ENCODE assay signal across 19 cellular contexts in the genomic region with DNA sequence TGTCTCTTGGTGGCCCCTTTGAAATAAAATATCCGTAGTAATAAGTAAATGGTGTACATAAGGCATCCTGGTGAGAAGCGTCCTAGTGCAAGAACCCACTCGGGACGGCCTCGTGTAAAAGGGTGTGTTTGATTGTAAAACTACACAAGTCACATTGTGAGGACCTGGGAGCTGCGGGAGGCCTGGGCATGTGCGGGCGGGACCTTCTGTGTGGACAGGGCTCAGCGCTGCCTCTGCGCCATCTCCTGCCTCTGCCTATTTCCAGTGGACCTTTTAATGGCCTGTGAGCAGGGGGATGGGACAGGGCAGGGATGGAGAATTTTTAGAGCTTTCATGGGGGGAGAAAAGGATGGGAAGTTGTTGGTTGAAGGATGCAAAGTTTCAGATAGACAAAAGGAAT. TPM values are rescaled to one million over a fixed set of nuclear protein-coding genes. Genes with fewer than 3 reads are reported as not detected.
DNase-seq lines count a peak whose midpoint lies in the region; ATAC-seq, FAIRE-seq and TF ChIP-seq lines count a peak whose summit lies in the region.
"Had no signal": no experiment of that assay in that cellular context is flagged by ENCODE, and none has a peak within 500 bp of the region (broad histone marks: within the 10 kb centered on the region; RNA-seq: fewer than 3 reads in every experiment).

No MANE protein-coding gene starts in this region.

- no peak for FAIRE-seq in K562 (lab: Jason Lieb, UNC)
- FAIRE-seq: G401.6, GM12892, H54 had no signal

- intact Hi-C loops in K562 (cut with micrococcal nuclease) (no loop called here), posterior vena cava (cut with DNase I) (no loop called here)

- no peaks in the 10 kb centered on the region for H3K79me2 ChIP-seq in GM23338 (replicated peaks; ENCODE audit: insufficient read depth)
- H3K79me2 ChIP-seq in H9 (ENCODE audit: insufficient read depth, low read length): no peaks in the 10 kb centered on the region
- H3K79me2 ChIP-seq in K562 (ENCODE audit: control insufficient read depth, insufficient read depth, low read length): no peaks in the 10 kb centered on the region
- H3K79me2 ChIP-seq in GM23248 (ENCODE audit: insufficient read depth): no peaks in the 10 kb centered on the region

- H2BK15ac ChIP-seq in H9 (ENCODE audit: low read depth, low read length): no peak overlapping the region

- H4K8ac ChIP-seq in H9 (replicated peaks; ENCODE audit: insufficient read length, low read depth, low read length): no peak overlapping the region

- H2BK20ac ChIP-seq in H9 (ENCODE audit: low read depth, low read length, poor library complexity, severe bottlenecking): no peak overlapping the region

- H3K14ac ChIP-seq in H9 (ENCODE audit: insufficient read depth, low read length): no peak overlapping the region

- no peak for TF ChIP-seq EP300 in K562 (IDR thresholded peaks at IDR 0.05; ENCODE audit: low read length)

- CTCF ChIA-PET in K562 (lab: Yijun Ruan, JAX; ENCODE audit: low intra/inter-chr PET ratio): no interaction called here

- H3K36me3 ChIP-seq in GM23338 (ENCODE audit: insufficient read depth) (peaks cover 20% of the 10 kb centered on the region), K562 (ENCODE audit: control insufficient read depth, insufficient read depth, low read length) (peaks cover 34% of the 10 kb centered on the region), GM23248 (ENCODE audit: low read depth) (no peaks in the 10 kb centered on the region)

- no peaks in the 10 kb centered on the region for H3K9me3 ChIP-seq in H9 (ENCODE audit: control insufficient read depth, low read depth, low read length)
- no peaks in the 10 kb centered on the region for H3K9me3 ChIP-seq in K562 (replicated peaks; ENCODE audit: control insufficient read depth, insufficient read depth, low read depth, low read length)
- H3K9me3 ChIP-seq in GM23248 (ENCODE audit: low read depth): no peaks in the 10 kb centered on the region

- H3K36me3 Mint-ChIP-seq in GM23338 (ENCODE audit: low read depth) (peaks cover 33% of the 10 kb centered on the region), H9 (ENCODE audit: insufficient read depth in 1 of 3, low read depth in 3 of 3) (peaks cover 15 to 34% (median 29%) of the 10 kb centered on the region in 3 experiments; a peak in 6 of 7 replicates), nephron progenitor cell (ENCODE audit: low read depth) (peaks cover 35% of the 10 kb centered on the region)

- H3F3A ChIP-seq in GM23338 (replicated peaks; ENCODE audit: low read depth): peaks cover 7% of the 10 kb centered on the region; the same call in 1 of the 2 replicates
- H3F3A ChIP-seq in GM23248 (ENCODE audit: insufficient read depth): no peaks in the 10 kb centered on the region

- no peak overlapping the region for H4K91ac ChIP-seq in H9 (ENCODE audit: insufficient read length, low read depth, low read length)

- H3K4me1 Mint-ChIP-seq in GM23338: peaks cover 22% of the 10 kb centered on the region
- H3K4me1 Mint-ChIP-seq in H9: peaks cover 23 to 24% of the 10 kb centered on the region in 2 experiments
- peaks cover 27% of the 10 kb centered on the region for H3K4me1 Mint-ChIP-seq in nephron progenitor cell
- H3K4me1 Mint-ChIP-seq: CD4-positive, alpha-beta memory T cell had no signal

- H3K4me2 ChIP-seq in GM23338 (no peak overlapping the region), H9 (ENCODE audit: insufficient read depth, insufficient read length, low read length) (no peak overlapping the region), K562 (ENCODE audit: insufficient read depth, low read length) (no peak overlapping the region), GM23248 (ENCODE audit: unreplicated experiment) (no peak overlapping the region)

- ATAC-seq in GM23338 (no peak), K562 (peak; percentile 31; the same call in 2 of the 3 replicates)

- H3K27me3 ChIP-seq in GM23338 (ENCODE audit: insufficient read depth) (no peaks in the 10 kb centered on the region), H9 (ENCODE audit: insufficient read depth, low read length) (no peaks in the 10 kb centered on the region), K562 (ENCODE audit: control insufficient read depth in 2 of 2, insufficient read depth in 2 of 2, low read length in 2 of 2) (no peaks in the 10 kb centered on the region; a peak in 1 of 5 replicates), GM23248 (replicated peaks; ENCODE audit: insufficient read depth) (no peaks in the 10 kb centered on the region)

- H3K9me1 ChIP-seq in K562 (ENCODE audit: control insufficient read depth, insufficient read depth, low read length): peaks cover 3% of the 10 kb centered on the region

- no peak overlapping the region for H2AFZ ChIP-seq in GM23338
- H2AFZ ChIP-seq in H9 (ENCODE audit: low read length): no peak overlapping the region
- H2AFZ ChIP-seq in K562 (ENCODE audit: low read depth, low read length): no peak overlapping the region
- H2AFZ ChIP-seq in GM23248: no peak overlapping the region

- H2BK12ac ChIP-seq in H9 (ENCODE audit: insufficient read length, low read depth, low read length): no peak overlapping the region

- H3K9ac ChIP-seq in H9 (ENCODE audit: extremely low read depth, insufficient read length, low read length) (no peak overlapping the region), K562 (ENCODE audit: insufficient read depth in 1 of 2, low read depth in 2 of 2, low read length in 2 of 2) (no peak overlapping the region), GM23248 (no peak overlapping the region)

- H3K27me3 Mint-ChIP-seq in GM23338 (ENCODE audit: insufficient read depth, low read depth, poor library complexity) (peaks cover 5% of the 10 kb centered on the region), H9 (ENCODE audit: low read depth) (no peaks in the 10 kb centered on the region), nephron progenitor cell (ENCODE audit: low read depth, poor library complexity) (no peaks in the 10 kb centered on the region)
- H3K27me3 Mint-ChIP-seq: CD4-positive, alpha-beta memory T cell had no signal

- TF ChIP-seq POLR2A in K562 (conservative IDR thresholded peaks at IDR 0.05): 0 out of 2 replicates have a peak, but pooled peaks have one; percentile 30

- 0 out of 2 replicates have a peak overlapping the region, but pooled peaks have one; percentile 20 for H3K27ac ChIP-seq in GM23338 (ENCODE audit: low read depth)
- no peak overlapping the region for H3K27ac ChIP-seq in H9 (ENCODE audit: insufficient read length, low read depth, low read length)
- no peak overlapping the region for H3K27ac ChIP-seq in K562 (ENCODE audit: extremely low read depth, low read depth, low read length)
- no peak overlapping the region for H3K27ac ChIP-seq in GM23248

- DNase-seq in GM23338 (ENCODE audit: low spot score) (no peak), H9 (no peak), K562 (ENCODE audit: extremely low read depth in 1 of 4, low spot score in 3 of 4) (no peak), nephron progenitor cell (no peak), cortex of kidney (lab: John Stamatoyannopoulos, UW) (no peak), NCI-H1417 treated with DMSO at 0.1 percent for 48 hours (lab: John Stamatoyannopoulos, UW) (no peak), GM23248 (no peak), posterior vena cava (ENCODE audit: low spot score) (no peak)
- DNase-seq: C1 segment of cervical spinal cord; Calu3; CD4-positive, alpha-beta memory T cell; COR-L47; DND-41; HCEC 1CT had no signal

- no peak overlapping the region for H3K23ac ChIP-seq in H9 (ENCODE audit: insufficient read length, low read depth, low read length)

- H3K4me3 ChIP-seq in GM23338 (no peak overlapping the region), K562 (no peak overlapping the region), GM23248 (no peak overlapping the region)

- H3K56ac ChIP-seq in H9 (ENCODE audit: insufficient read length, low read depth, low read length): no peak overlapping the region

- no peak overlapping the region for H3K4me3 Mint-ChIP-seq in GM23338
- no peak overlapping the region for H3K4me3 Mint-ChIP-seq in H9
- H3K4me3 Mint-ChIP-seq in nephron progenitor cell: no peak overlapping the region
- H3K4me3 Mint-ChIP-seq: CD4-positive, alpha-beta memory T cell had no signal

- BruUV-seq in K562 (replicated peaks; lab: Mats Ljungman, UMichigan): no TSS peak

- 0 out of 2 replicates have a peak overlapping the region, but pooled peaks have one; percentile 66 for H3K27ac Mint-ChIP-seq in GM23338
- H3K27ac Mint-ChIP-seq in H9: peak overlapping the region in 2 of 3 experiments; percentile 25 to 29; a peak in 2 of 7 replicates
- H3K27ac Mint-ChIP-seq in nephron progenitor cell: peak overlapping the region; percentile 72
- H3K27ac Mint-ChIP-seq: CD4-positive, alpha-beta memory T cell had no signal

- no peak overlapping the region for H2BK120ac ChIP-seq in H9 (ENCODE audit: low read depth, low read length, poor library complexity, severe bottlenecking)

- POLR2A ChIA-PET in K562 (lab: Yijun Ruan, JAX): no interaction called here

- no peak overlapping the region for H4K5ac ChIP-seq in H9 (ENCODE audit: insufficient read length, low read depth, low read length)

- no peak overlapping the region for H3K4ac ChIP-seq in H9 (ENCODE audit: low read depth, low read length)

- TF ChIP-seq RAD21 in K562 (CRISPR knock-in tag; conservative IDR thresholded peaks at IDR 0.05 in 1 of 2, IDR thresholded peaks at IDR 0.05 in 1 of 2): no peak

- H3K18ac ChIP-seq in H9 (ENCODE audit: insufficient read length, low read depth, low read length): no peak overlapping the region

- no peaks in the 10 kb centered on the region for H3K23me2 ChIP-seq in H9 (ENCODE audit: insufficient read length, low read depth, low read length, poor library complexity, severe bottlenecking)

- H3K79me1 ChIP-seq in H9 (ENCODE audit: insufficient read depth, low read depth, low read length, poor library complexity, severe bottlenecking): no peaks in the 10 kb centered on the region

- H3K9me2 ChIP-seq in GM23338 (ENCODE audit: insufficient read depth): no peaks in the 10 kb centered on the region
- no peaks in the 10 kb centered on the region for H3K9me2 ChIP-seq in GM23248 (ENCODE audit: insufficient read depth)

- H2BK5ac ChIP-seq in H9 (ENCODE audit: insufficient read length, low read length): no peak overlapping the region

- H4K20me1 ChIP-seq in GM23338 (replicated peaks; ENCODE audit: insufficient read depth) (0 out of 2 replicates have a peak, but pooled peaks cover 3% of the 10 kb centered on the region), H9 (ENCODE audit: control insufficient read depth, insufficient read depth, insufficient read length) (no peaks in the 10 kb centered on the region), K562 (replicated peaks; ENCODE audit: control insufficient read depth, insufficient read depth, low read length) (no peaks in the 10 kb centered on the region; the same call in 1 of the 2 replicates), GM23248 (ENCODE audit: insufficient read depth) (no peaks in the 10 kb centered on the region)

- no peak for TF ChIP-seq CTCF in GM23338 (conservative IDR thresholded peaks at IDR 0.05; ENCODE audit: low read depth in 2 of 2)
- TF ChIP-seq CTCF in H9 (conservative IDR thresholded peaks at IDR 0.05): no peak
- no peak for TF ChIP-seq CTCF in K562 (IDR thresholded peaks at IDR 0.05 in 2 of 3, conservative IDR thresholded peaks at IDR 0.05 in 1 of 3; ENCODE audit: insufficient read depth in 2 of 3, low read depth in 1 of 3, low read length in 3 of 3)
- TF ChIP-seq CTCF in nephron progenitor cell (IDR thresholded peaks at IDR 0.05): no peak

- peaks cover 6% of the 10 kb centered on the region for H3K9me3 Mint-ChIP-seq in GM23338
- H3K9me3 Mint-ChIP-seq in H9: no peaks in the 10 kb centered on the region; a peak in 1 of 5 replicates
- H3K9me3 Mint-ChIP-seq in nephron progenitor cell: no peaks in the 10 kb centered on the region
- H3K9me3 Mint-ChIP-seq: CD4-positive, alpha-beta memory T cell had no signal

- in situ Hi-C loops in K562 (cut with MboI): no loop called here
- in situ Hi-C loops in GM23248 (cut with MboI): no loop called here

- no peak overlapping the region for H2AK5ac ChIP-seq in H9 (ENCODE audit: insufficient read length, low read length)

- H3T11ph ChIP-seq in H9 (ENCODE audit: low read length): no peak overlapping the region

- H3K4me1 ChIP-seq in GM23338 (ENCODE audit: insufficient read depth): peaks cover 18% of the 10 kb centered on the region
- H3K4me1 ChIP-seq in H9 (ENCODE audit: insufficient read depth, low read length): peaks cover 3% of the 10 kb centered on the region; the same call in 1 of the 2 replicates
- peaks cover 0 to 4% of the 10 kb centered on the region in 2 experiments; a peak in 1 of 5 replicates for H3K4me1 ChIP-seq in K562 (replicated peaks in 1 of 2; ENCODE audit: control insufficient read depth in 2 of 2, insufficient read depth in 2 of 2, low read length in 2 of 2)
- no peaks in the 10 kb centered on the region for H3K4me1 ChIP-seq in GM23248 (ENCODE audit: insufficient read depth)

- no CpG with 5 or more reads among the region's 10 CpGs for WGBS in H9 (ENCODE audit: extremely low coverage, insufficient read length, low lambda C conversion rate)
- 87% methylated on average over 10 of the region's 10 CpGs for WGBS in K562 (ENCODE audit: insufficient coverage, low coverage, missing lambda C conversion rate)
- WGBS in GM23248 (ENCODE audit: low coverage in 1 of 2, low lambda C conversion rate in 2 of 2, missing lambda C conversion rate in 2 of 2), 2 experiments: 96 to 97% methylated on average over 10 of the region's 10 CpGs

RNA-seq across cellular contexts. Expression of a gene that starts 25.3 kb away (rescaled TPM):
- total RNA-seq in GM23338 (2014; rRNA removed; shearing (Covaris generic)): 0.69 and 1.5 TPM in 2 replicates
- 0.76 and 0.92 TPM in 2 replicates for polyA plus RNA-seq in GM23338 (2016; fragmentation: Nextera tagmentation; extraction: Ambion mirVana)
- 0.22 and 0.59 TPM in 2 replicates for total RNA-seq in H9 (2021)
- not detected in 2 replicates for total RNA-seq in K562 (2011; cell fraction: chromatin; rRNA removed; ENCODE audit: low replicate concordance)
- not detected in 2 replicates for total RNA-seq in K562 (2011; cell fraction: nucleolus; rRNA removed)
- not detected in 2 replicates for total RNA-seq in K562 (2011; cell fraction: nucleoplasm; rRNA removed)
- total RNA-seq in K562 (2014; rRNA removed): not detected in 2 replicates
- total RNA-seq in K562 (2014; rRNA removed; fragmentation: Illumina TruSeq; extraction: Trizol): not detected in 2 replicates
- total RNA-seq in K562 (2015; rRNA removed; fragmentation: Illumina TruSeq; extraction: Trizol): not detected in 2 replicates
- total RNA-seq in K562 (2021): 0.24 TPM in 1 of 2 replicates, not detected in the other
- 0.04 TPM in 1 of 2 replicates, not detected in the other for polyA plus RNA-seq in K562 (2011; rRNA removed)
- polyA plus RNA-seq in K562 (2011; cell fraction: cytosol; rRNA removed): 0.04 TPM in 1 of 2 replicates, not detected in the other
- polyA plus RNA-seq in K562 (2011; cell fraction: nucleus; rRNA removed): not detected in 2 replicates
- 0.08 and 0.47 TPM in 2 replicates for polyA plus RNA-seq in K562 (2012)
- polyA plus RNA-seq in K562 (2014; fragmentation: Illumina TruSeq; extraction: Trizol): not detected in 2 replicates
- polyA plus RNA-seq in K562 (2014; fragmentation: Nextera tagmentation; extraction: Ambion mirVana): under 1 TPM; 0.22 to 0.49 TPM
- polyA plus RNA-seq in K562 (2014; rRNA removed): not detected in 2 replicates
- 0.98 TPM in 1 of 2 replicates, not detected in the other for polyA minus RNA-seq in K562 (2011; rRNA and poly(A)+ RNA removed)
- polyA minus RNA-seq in K562 (2011; cell fraction: cytosol; rRNA and poly(A)+ RNA removed): not detected in 2 replicates
- not detected in 2 replicates for polyA minus RNA-seq in K562 (2011; cell fraction: nucleus; rRNA and poly(A)+ RNA removed)
- total RNA-seq in GM23248 (2014; rRNA removed; shearing (Covaris generic)): not detected in 2 replicates
- polyA plus RNA-seq in GM23248 (2016; fragmentation: Nextera tagmentation; extraction: Ambion mirVana): not detected in 2 replicates
- not detected for total RNA-seq in posterior vena cava
- total RNA-seq: A172; Calu3; CD4-positive, alpha-beta memory T cell had no signal
- polyA plus RNA-seq: BJ; CD4-positive, alpha-beta memory T cell had no signal
